In the genomic region with DNA sequence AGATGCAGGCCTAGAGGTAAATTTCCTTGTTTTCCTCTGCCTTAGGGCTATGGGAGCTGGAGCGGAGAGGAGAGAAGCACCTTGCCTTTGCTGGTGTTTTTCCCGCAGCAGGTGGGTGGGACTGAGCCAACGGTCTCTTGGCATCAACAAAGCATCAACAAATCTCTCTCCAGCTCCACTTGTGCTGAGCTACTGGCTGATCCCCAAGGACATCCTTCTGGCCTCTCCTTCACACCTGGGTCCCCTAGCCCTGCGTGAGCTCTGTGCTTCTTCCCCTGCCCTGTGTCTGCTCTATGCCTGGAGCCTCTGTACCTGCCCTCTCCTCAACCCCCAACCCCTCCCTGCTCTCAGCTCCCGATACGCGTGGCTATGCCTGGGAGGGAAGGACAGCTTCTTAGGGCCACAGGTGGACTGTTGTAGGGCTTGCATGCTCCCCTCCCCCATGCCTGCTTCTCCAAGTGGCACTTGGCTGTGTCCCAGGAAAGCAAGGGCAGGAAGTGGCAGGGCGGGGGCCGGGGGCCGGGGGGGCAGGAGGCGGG, we compare ENCODE assay signal across 8 cellular contexts. TPM values are rescaled to one million over a fixed set of nuclear protein-coding genes. Genes with fewer than 3 reads are reported as not detected.
DNase-seq lines count a peak whose midpoint lies in the region; ATAC-seq, FAIRE-seq and TF ChIP-seq lines count a peak whose summit lies in the region.

No MANE protein-coding gene starts in this region.

- peak; percentile 21 for ATAC-seq in Right ventricle myocardium inferior
- no peak for ATAC-seq in GM21367 (IDR thresholded peaks at IDR 0.05; ENCODE audit: unreplicated experiment)
- no peak for ATAC-seq in GM21717 (IDR thresholded peaks at IDR 0.05; ENCODE audit: unreplicated experiment)
- ATAC-seq in HG03135 (IDR thresholded peaks at IDR 0.05; ENCODE audit: unreplicated experiment), result no peak

- no peak overlapping the region for H2AFZ ChIP-seq in PC-9

- peak overlapping the region; percentile 23; the same call in 1 of the 2 replicates for H3K4me3 ChIP-seq in PC-9
- H3K4me3 ChIP-seq in iPS-20b (ENCODE audit: low read length), result no peak overlapping the region

- DNase-seq in Right ventricle myocardium inferior (ENCODE audit: missing footprints), result no peak
- no peak for DNase-seq in cardiac septum (ENCODE audit: low spot score)
- DNase-seq in PC-9, result peak; percentile 96
- peak; percentile 79 for DNase-seq in urothelium cell line (ENCODE audit: low spot score)

- POLR2A ChIA-PET in PC-9 (lab: Charles Lee; ENCODE audit: unreplicated experiment), result interaction anchor here (0.5 to 1.5 kb wide), 13 partner anchors 15 to 220 kb away, joined by 3 to 32 read pairs (median 6); partner anchors contain the start of genes ABHD11, CLDN3 and METTL27

- H3K9ac ChIP-seq in iPS-20b (ENCODE audit: low read depth, low read length), result peak overlapping the region; percentile 52; the same call in 1 of the 2 replicates

- no peak for TF ChIP-seq CTCF in PC-9 (conservative IDR thresholded peaks at IDR 0.05)

- peaks cover 35% of the 10 kb centered on the region for H3K79me2 ChIP-seq in PC-9 (ENCODE audit: low read depth)

- H3K27me3 ChIP-seq in PC-9 (ENCODE audit: insufficient read depth, low read depth), result no peaks in the 10 kb centered on the region
- H3K27me3 ChIP-seq in iPS-20b (ENCODE audit: insufficient read depth, low read length), result no peaks in the 10 kb centered on the region; the same call in 1 of the 2 replicates

- peak overlapping the region; percentile 79 for H3K4me2 ChIP-seq in PC-9

- FAIRE-seq in urothelium cell line (lab: Jason Lieb, UNC), result no peak

- intact Hi-C loops in Right ventricle myocardium inferior (cut with DNase I) (no loop called here), cardiac septum (cut with DNase I) (no loop called here), PC-9 (cut with micrococcal nuclease; ENCODE audit: unreplicated experiment) (loop anchor here (1.0 to 10.0 kb wide), 2 partner anchors 24 to 243 kb away; no protein-coding TSS in a partner anchor)

- CTCF ChIA-PET in PC-9 (lab: Charles Lee), result interaction anchor here (0.5 kb wide), 1 partner anchor 219 kb away, joined by 5 read pairs; no protein-coding TSS in a partner anchor

- peaks cover 69% of the 10 kb centered on the region for H3F3A ChIP-seq in PC-9 (ENCODE audit: insufficient read depth, low read depth)

- H3K36me3 ChIP-seq in PC-9 (ENCODE audit: low read depth), result peaks cover 10% of the 10 kb centered on the region
- no peaks in the 10 kb centered on the region for H3K36me3 ChIP-seq in iPS-20b (ENCODE audit: insufficient read depth, low read depth, low read length)

- no peaks in the 10 kb centered on the region for H3K9me3 ChIP-seq in PC-9 (ENCODE audit: insufficient read depth, low read depth)
- H3K9me3 ChIP-seq in iPS-20b (ENCODE audit: insufficient read depth, low read depth, low read length), result no peaks in the 10 kb centered on the region

- no peaks in the 10 kb centered on the region for H3K9me2 ChIP-seq in PC-9 (ENCODE audit: insufficient read depth)

- H3K4me1 ChIP-seq in PC-9 (replicated peaks; ENCODE audit: insufficient read depth) (peaks cover 75% of the 10 kb centered on the region), iPS-20b (ENCODE audit: insufficient read depth, low read length) (peaks cover 37% of the 10 kb centered on the region)

- BruUV-seq in PC-9 (replicated peaks; lab: Mats Ljungman, UMichigan), result no TSS peak

- H4K20me1 ChIP-seq in PC-9 (ENCODE audit: insufficient read depth), result peaks cover 9% of the 10 kb centered on the region

- peak overlapping the region; percentile 99 for H3K27ac ChIP-seq in PC-9
- no peak overlapping the region for H3K27ac ChIP-seq in iPS-20b (ENCODE audit: low read length)

RNA-seq across cellular contexts. Expression of gene CLDN4, which starts 3.2 kb away (rescaled TPM):
- not detected for total RNA-seq in Right ventricle myocardium inferior
- total RNA-seq in cardiac septum, result not detected
- total RNA-seq in PC-9 (2021), result 498 and 602 TPM in 2 replicates

RNA-seq across cellular contexts. Expression of gene METTL27, which starts 14.7 kb away (rescaled TPM):
- total RNA-seq in Right ventricle myocardium inferior, result 0.27 TPM
- 0.35 TPM for total RNA-seq in cardiac septum
- total RNA-seq in PC-9 (2021), result 23.2 and 34.7 TPM in 2 replicates

RNA-seq across cellular contexts. Expression of gene TMEM270, which starts 33.3 kb away (rescaled TPM):
- not detected for total RNA-seq in Right ventricle myocardium inferior
- total RNA-seq in cardiac septum, result not detected
- 0.48 and 0.72 TPM in 2 replicates for total RNA-seq in PC-9 (2021)

RNA-seq across cellular contexts. Expression of gene CLDN3, which starts 57.6 kb away (rescaled TPM):
- total RNA-seq in Right ventricle myocardium inferior, result not detected
- total RNA-seq in cardiac septum, result not detected
- total RNA-seq in PC-9 (2021), result 31.3 and 45.2 TPM in 2 replicates

Comparison
In these comparisons a context has a peak if more than half of its experiments do, and no peak if none do; other contexts are left out.
1. DNase-seq: peak in PC-9 (2 of 2) and urothelium cell line (single experiment); none in Right ventricle myocardium inferior (single experiment) and cardiac septum (single experiment).
2. RNA of gene CLDN4, which starts 3.2 kb away (total RNA-seq): 498 to 602 TPM in PC-9; not detected in Right ventricle myocardium inferior (single experiment) and not detected in cardiac septum (single experiment); every median in the first group is over 100 times any median in the second.
3. RNA of gene METTL27, which starts 14.7 kb away (total RNA-seq): 23.2 to 34.7 TPM in PC-9; 0.35 TPM in cardiac septum (single experiment) and 0.27 TPM in Right ventricle myocardium inferior (single experiment); every median in the first group is over 10 times any median in the second.